10 cellular contexts compared by ENCODE assay signal in genomic region chr5:65394078-65394477, GRCh38.
DNase-seq lines count a peak whose midpoint lies in the region; ATAC-seq and TF ChIP-seq lines count a peak whose summit lies in the region.
"Had no signal": no experiment of that assay in that cellular context is flagged by ENCODE, and none has a peak within 500 bp of the region (broad histone marks: within the 10 kb centered on the region; RNA-seq: fewer than 3 reads in every experiment).

No MANE protein-coding gene starts in this region.

- 61 to 71% methylated on average over 2 of the region's 2 CpGs for WGBS in GM23248 (ENCODE audit: low coverage in 1 of 2, low lambda C conversion rate in 2 of 2, missing lambda C conversion rate in 2 of 2), 2 experiments

- H3K36me3 ChIP-seq in GM23248 (ENCODE audit: low read depth) (peaks cover 19% of the 10 kb centered on the region), right atrium auricular region (no peaks in the 10 kb centered on the region)

- H3F3A ChIP-seq in GM23248 (ENCODE audit: insufficient read depth), result peaks cover 60% of the 10 kb centered on the region

- DNase-seq in GM23248, result peak; percentile 90
- peak; percentile 96 for DNase-seq in amniotic epithelial cell (ENCODE audit: low read depth)
- DNase-seq in right atrium auricular region (ENCODE audit: low spot score), result peak; percentile 77
- DNase-seq in skeletal muscle cell (ENCODE audit: low read depth), result peak; percentile 98
- no peak for DNase-seq in effector CD8-positive, alpha-beta T cell (lab: John Stamatoyannopoulos, UW)
- no peak for DNase-seq in NCI-H146 treated with DMSO at 0.1 percent for 48 hours (lab: John Stamatoyannopoulos, UW; ENCODE audit: unreplicated experiment)
- DNase-seq: activated T-cell treated with anti-CD3 and anti-CD28 coated beads for 4 hours, NCI-H2081 treated with DMSO at 0.1 percent for 48 hours had no signal

- H3K4me3 ChIP-seq in GM23248, result no peak overlapping the region
- no peak overlapping the region for H3K4me3 ChIP-seq in right atrium auricular region
- H3K4me3 ChIP-seq in skeletal muscle cell (ENCODE audit: low read depth, low read length), result no peak overlapping the region

- peak overlapping the region; percentile 30 for H3K4me2 ChIP-seq in GM23248 (ENCODE audit: unreplicated experiment)

- H3K27ac ChIP-seq in GM23248 (peak overlapping the region; percentile 43), right atrium auricular region (no peak overlapping the region)

- H3K79me2 ChIP-seq in GM23248 (ENCODE audit: insufficient read depth), result peaks cover 31% of the 10 kb centered on the region

- H2AFZ ChIP-seq in GM23248, result no peak overlapping the region

- no peaks in the 10 kb centered on the region for H3K9me2 ChIP-seq in GM23248 (ENCODE audit: insufficient read depth)

- ATAC-seq in SK-N-SH treated with all-trans-retinoic acid at 6 μM for 48 hours (no peak), GM21390 (IDR thresholded peaks at IDR 0.05; ENCODE audit: unreplicated experiment) (no peak)

- no peaks in the 10 kb centered on the region for H4K20me1 ChIP-seq in GM23248 (ENCODE audit: insufficient read depth)

- no peak for TF ChIP-seq CTCF in right atrium auricular region (IDR thresholded peaks at IDR 0.05)

- in situ Hi-C loops in GM23248 (cut with MboI), result no loop called here

- H3K4me1 ChIP-seq in GM23248 (ENCODE audit: insufficient read depth), result peaks cover 34% of the 10 kb centered on the region
- no peaks in the 10 kb centered on the region for H3K4me1 ChIP-seq in right atrium auricular region

- H3K27me3 ChIP-seq in GM23248 (replicated peaks; ENCODE audit: insufficient read depth), result no peaks in the 10 kb centered on the region
- no peaks in the 10 kb centered on the region for H3K27me3 ChIP-seq in right atrium auricular region

- H3K9me3 ChIP-seq in GM23248 (ENCODE audit: low read depth) (no peaks in the 10 kb centered on the region), right atrium auricular region (no peaks in the 10 kb centered on the region)

- no peak overlapping the region for H3K9ac ChIP-seq in GM23248

TF ChIP-seq in SK-N-SH treated with all-trans-retinoic acid at 6 μM for 48 hours, 23 proteins besides CTCF, POLR2A, EP300 and RAD21:
- no peak for TF ChIP-seq CREB5 (CRISPR knock-in tag; IDR thresholded peaks at IDR 0.05; ENCODE audit: low read depth)
- TF ChIP-seq PPARA (CRISPR knock-in tag; IDR thresholded peaks at IDR 0.05; ENCODE audit: borderline replicate concordance), result no peak
- TF ChIP-seq TSHZ2 (CRISPR knock-in tag; IDR thresholded peaks at IDR 0.05), result no peak
- no peak for TF ChIP-seq ZNF8 (CRISPR knock-in tag; IDR thresholded peaks at IDR 0.05)
- TF ChIP-seq CSDC2 (CRISPR knock-in tag; IDR thresholded peaks at IDR 0.05), result no peak
- TF ChIP-seq ZFP3 (CRISPR knock-in tag; IDR thresholded peaks at IDR 0.05), result no peak
- TF ChIP-seq ESRRG (CRISPR knock-in tag; IDR thresholded peaks at IDR 0.05), result no peak
- TF ChIP-seq ZFP30 (CRISPR knock-in tag; IDR thresholded peaks at IDR 0.05), result no peak
- no peak for TF ChIP-seq POU6F1 (CRISPR knock-in tag; IDR thresholded peaks at IDR 0.05; ENCODE audit: borderline replicate concordance, low read depth)
- no peak for TF ChIP-seq GLIS3 (CRISPR knock-in tag; IDR thresholded peaks at IDR 0.05)
- TF ChIP-seq BACH2 (CRISPR knock-in tag; IDR thresholded peaks at IDR 0.05; ENCODE audit: borderline replicate concordance), result no peak
- no peak for TF ChIP-seq CSRNP3 (CRISPR knock-in tag; IDR thresholded peaks at IDR 0.05)
- no peak for TF ChIP-seq ZNF565 (CRISPR knock-in tag; conservative IDR thresholded peaks at IDR 0.05; ENCODE audit: low read depth)
- no peak for TF ChIP-seq SNAI2 (CRISPR knock-in tag; IDR thresholded peaks at IDR 0.05)

Comparison
In these comparisons a context has a peak if more than half of its experiments do, and no peak if none do; other contexts are left out.
1. DNase-seq: peak in GM23248 (single experiment), amniotic epithelial cell (single experiment), right atrium auricular region (single experiment) and skeletal muscle cell (single experiment); none in effector CD8-positive, alpha-beta T cell (single experiment) and NCI-H146 treated with DMSO at 0.1 percent for 48 hours (single experiment).